Comparison of ENCODE assay signal across 9 cellular contexts in the genomic region with DNA sequence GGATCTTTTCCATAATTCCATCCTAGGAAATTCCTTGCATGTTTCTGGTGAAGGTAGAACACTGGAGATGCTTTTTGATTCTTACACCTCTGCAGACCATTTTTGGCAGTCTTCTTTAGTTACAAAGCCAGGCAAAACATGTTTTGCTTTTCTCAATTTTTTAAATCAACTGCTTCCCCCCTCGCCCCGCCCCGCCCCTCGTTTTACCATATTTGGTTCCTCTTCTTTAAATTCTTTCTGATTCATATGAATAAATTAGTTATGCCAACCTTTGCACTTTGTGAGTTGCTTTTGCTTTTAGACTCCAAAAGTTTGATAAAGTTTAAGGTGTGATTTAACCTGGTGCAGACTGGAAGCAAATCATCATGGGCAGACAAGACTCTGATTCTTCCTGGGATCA.
DNase-seq lines count a peak whose midpoint lies in the region; ATAC-seq, FAIRE-seq and TF ChIP-seq lines count a peak whose summit lies in the region.
"Had no signal": no experiment of that assay in that cellular context is flagged by ENCODE, and none has a peak within 500 bp of the region (broad histone marks: within the 10 kb centered on the region; RNA-seq: fewer than 3 reads in every experiment).

No MANE protein-coding gene starts in this region.

- 80 to 83% methylated on average over 1 to 4 of the region's 4 CpGs for WGBS in ectodermal cell, 2 experiments
- 66% methylated on average over 4 of the region's 4 CpGs for WGBS in prostate gland
- 25 to 57% (median 38%) methylated on average over 4 of the region's 4 CpGs for WGBS in small intestine, 3 donors

- H3K4me3 ChIP-seq in ectodermal cell (ENCODE audit: insufficient read depth, low read depth, low read length), result peak overlapping the region; percentile 93
- peak overlapping the region in 1 of 2 donors; percentile 96 for H3K4me3 ChIP-seq in prostate gland
- peak overlapping the region in 1 of 2 donors; percentile 89 for H3K4me3 ChIP-seq in small intestine (ENCODE audit: low read depth in 1 of 2, low read length in 2 of 2)
- H3K4me3 ChIP-seq in SJCRH30, result no peak overlapping the region

- H3K9me3 ChIP-seq in ectodermal cell (ENCODE audit: control insufficient read depth, low read length) (no peaks in the 10 kb centered on the region), prostate gland (no peaks in the 10 kb centered on the region), small intestine (ENCODE audit: control insufficient read depth, low read depth) (no peaks in the 10 kb centered on the region), SJCRH30 (replicated peaks) (no peaks in the 10 kb centered on the region)

- no peak for ATAC-seq in HG03354 (IDR thresholded peaks at IDR 0.05; ENCODE audit: poor library complexity, severe bottlenecking, unreplicated experiment)

- FAIRE-seq in small intestine (lab: Jason Lieb, UNC), result no peak
- FAIRE-seq: islet of Langerhans had no signal

- TF ChIP-seq CTCF in prostate gland (IDR thresholded peaks at IDR 0.05), result no peak

- no peak for TF ChIP-seq POLR2A in prostate gland (IDR thresholded peaks at IDR 0.05)

- peaks cover 6% of the 10 kb centered on the region for H3K4me1 ChIP-seq in ectodermal cell (ENCODE audit: control insufficient read depth, insufficient read depth, low read length)
- peaks cover 5% of the 10 kb centered on the region for H3K4me1 ChIP-seq in prostate gland (replicated peaks)
- peaks cover 2 to 4% of the 10 kb centered on the region in 2 donors for H3K4me1 ChIP-seq in small intestine (ENCODE audit: control insufficient read depth in 2 of 2, insufficient read depth in 1 of 2, low read depth in 1 of 2, low read length in 1 of 2)
- H3K4me1 ChIP-seq in SJCRH30, result peaks cover 11% of the 10 kb centered on the region

- H3K27me3 ChIP-seq in ectodermal cell (ENCODE audit: control insufficient read depth, insufficient read depth, low read length, poor library complexity, severe bottlenecking), result no peaks in the 10 kb centered on the region
- no peaks in the 10 kb centered on the region for H3K27me3 ChIP-seq in prostate gland (replicated peaks; ENCODE audit: insufficient read depth)
- no peaks in the 10 kb centered on the region for H3K27me3 ChIP-seq in small intestine (ENCODE audit: control insufficient read depth in 2 of 2, insufficient read depth in 2 of 2, low read length in 2 of 2)
- H3K27me3 ChIP-seq in SJCRH30, result no peaks in the 10 kb centered on the region

- H3K36me3 ChIP-seq in ectodermal cell (ENCODE audit: control insufficient read depth, insufficient read depth, low read length) (no peaks in the 10 kb centered on the region), prostate gland (no peaks in the 10 kb centered on the region), small intestine (ENCODE audit: control insufficient read depth in 2 of 2, insufficient read depth in 2 of 2, low read length in 2 of 2) (no peaks in the 10 kb centered on the region), SJCRH30 (no peaks in the 10 kb centered on the region)

- intact Hi-C loops in prostate gland (cut with DNase I), result loop anchor here (5.0 to 10.0 kb wide), 5 partner anchors 67 to 356 kb away; a partner anchor contains a TSS

- DNase-seq in CD1c-positive myeloid dendritic cell (ENCODE audit: extremely low spot score) (peak; percentile 57), T-helper 9 cell (peak; percentile 8), prostate gland (ENCODE audit: low spot score) (no peak), small intestine (no peak), NCI-H510A (lab: John Stamatoyannopoulos, UW) (no peak), SJCRH30 (no peak)

- no peak overlapping the region for H3K27ac ChIP-seq in ectodermal cell (ENCODE audit: insufficient read depth, low read depth, low read length, poor library complexity, severe bottlenecking)
- peak overlapping the region; percentile 98 to 100 for H3K27ac ChIP-seq in prostate gland
- H3K27ac ChIP-seq in small intestine (ENCODE audit: low read depth in 1 of 2, low read length in 1 of 2), result peak overlapping the region in 1 of 2 donors; percentile 93
- H3K27ac ChIP-seq in SJCRH30, result no peak overlapping the region

Comparison
In these comparisons a context has a peak if more than half of its experiments do, and no peak if none do; other contexts are left out.
1. DNase-seq: peak in CD1c-positive myeloid dendritic cell (single experiment) and T-helper 9 cell (single experiment); none in prostate gland (single experiment), small intestine (single experiment), NCI-H510A (single experiment) and SJCRH30 (0 of 2).
2. H3K27ac ChIP-seq: peak in prostate gland (2 of 2); none in ectodermal cell (single experiment) and SJCRH30 (single experiment).